ENCODE assay signal across 8 cellular contexts in the genomic region with DNA sequence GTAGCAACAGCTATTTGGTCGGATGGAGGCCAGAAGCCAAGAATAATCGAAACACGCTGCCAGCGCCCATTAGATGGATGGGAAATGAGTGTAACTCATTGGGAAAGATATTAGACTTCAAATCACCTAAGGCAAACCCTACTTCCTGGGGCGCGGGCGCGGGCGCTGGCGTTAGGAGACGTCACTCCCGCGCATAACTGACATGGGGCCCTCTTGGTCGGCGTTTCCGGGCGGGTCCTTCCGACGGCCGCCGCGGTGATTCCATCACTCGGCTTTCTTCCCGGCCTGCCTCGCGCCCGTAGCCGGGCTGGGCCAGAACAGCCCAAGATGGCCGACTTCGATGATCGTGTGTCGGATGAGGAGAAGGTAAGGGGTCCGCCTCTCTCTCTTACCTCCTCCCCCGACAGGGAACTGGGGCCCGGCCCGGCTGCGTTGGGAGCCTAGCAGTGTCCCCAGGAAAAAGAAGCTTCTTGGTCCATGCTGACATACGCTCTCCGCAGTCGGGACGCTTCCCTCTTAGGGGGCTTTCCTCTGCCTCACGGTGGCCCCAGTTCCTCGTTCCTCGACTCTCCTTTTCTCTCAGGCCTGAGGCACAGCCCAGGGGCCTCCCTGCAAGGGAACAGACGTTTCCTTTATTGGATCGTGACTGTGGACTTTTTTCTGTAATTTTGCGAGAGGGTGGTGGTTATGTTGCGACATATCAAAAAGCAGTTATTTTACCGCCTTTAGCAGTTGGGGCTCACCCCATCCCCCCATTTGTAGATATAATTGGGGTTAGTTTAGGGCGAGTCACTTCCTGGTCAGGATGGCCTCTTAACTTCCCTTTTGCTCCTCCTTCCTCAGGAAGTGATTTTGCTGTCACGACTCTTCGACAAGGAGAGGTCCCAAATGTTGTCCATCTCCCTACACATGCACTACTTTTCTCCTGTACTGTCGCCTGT.
A peak's percentile ranks its signal among the peaks of the same experiment; 100 is the strongest.
DNase-seq lines count a peak whose midpoint lies in the region; ATAC-seq and TF ChIP-seq lines count a peak whose summit lies in the region.

A gene (plus strand): TSS at position 315 of the 941 bp plus-strand sequence. CDS start 13 bp downstream, at position 328.

- peaks cover 5% of the 10 kb centered on the region for H3K4me1 ChIP-seq in iPS-20b (ENCODE audit: insufficient read depth, low read length)

- ATAC-seq in GM18873 (IDR thresholded peaks at IDR 0.05; ENCODE audit: low FRiP score, unreplicated experiment) (peak; percentile 78), HG03135 (IDR thresholded peaks at IDR 0.05; ENCODE audit: unreplicated experiment) (peak; percentile 81)

- peak within 1 kb of the TSS; percentile 100 for H3K4me3 ChIP-seq in AG04449 (ENCODE audit: low read depth, low read length)
- peak within 1 kb of the TSS; percentile 97 for H3K4me3 ChIP-seq in iPS-20b (ENCODE audit: low read length)
- peak within 1 kb of the TSS; percentile 74 to 97 (median 90) for H3K4me3 ChIP-seq in skin epidermis

- DNase-seq in AG04449 (ENCODE audit: low read depth, low spot score) = peak; percentile 59
- peak; percentile 87 for DNase-seq in NCI-H2196 treated with DMSO at 0.1 percent for 48 hours (lab: John Stamatoyannopoulos, UW; ENCODE audit: unreplicated experiment)
- peak; percentile 71 to 88 for DNase-seq in T47D (ENCODE audit: low read depth in 1 of 2, low spot score in 1 of 2)

- POLR2A ChIA-PET in AG04449 (lab: Yijun Ruan, JAX) = interaction anchor here (0.6 to 1.4 kb wide), 7 partner anchors 54 to 225 kb away, joined by 3 to 8 read pairs (median 4); a partner anchor contains a TSS

- H3K27me3 ChIP-seq in iPS-20b (ENCODE audit: insufficient read depth, low read length) = no peaks in the 10 kb centered on the region

- H3K27ac ChIP-seq in VCaP (peak within 1 kb of the TSS; percentile 97), iPS-20b (ENCODE audit: low read length) (peak within 1 kb of the TSS; percentile 99), skin epidermis (peak within 1 kb of the TSS; percentile 90 to 100 (median 99))

- H3K36me3 ChIP-seq in iPS-20b (ENCODE audit: insufficient read depth, low read depth, low read length) = peaks cover 12% of the 10 kb centered on the region; the same call in 1 of the 2 replicates

- TF ChIP-seq CTCF in AG04449 (IDR thresholded peaks at IDR 0.05; ENCODE audit: insufficient read depth, low read length, missing control alignments) (no peak), VCaP (conservative IDR thresholded peaks at IDR 0.05) (no peak)

- CTCF ChIA-PET in AG04449 (lab: Yijun Ruan, JAX) = interaction anchor here (1.0 to 12.7 kb wide), 7 partner anchors 8 to 226 kb away, joined by 3 to 228 read pairs (median 5); a partner anchor contains a TSS

- no peaks in the 10 kb centered on the region for H3K9me3 ChIP-seq in iPS-20b (ENCODE audit: insufficient read depth, low read depth, low read length)

- peak within 1 kb of the TSS; percentile 99 for H3K9ac ChIP-seq in iPS-20b (ENCODE audit: low read depth, low read length)

- in situ Hi-C loops in T47D (cut with HindIII; ENCODE audit: low pct_unique_long_range_greater_than_20kb, low sequenced_read_pairs) = no loop called here

Comparison
In these comparisons a context has a peak if more than half of its experiments do, and no peak if none do; other contexts are left out.
1. Peak in every context shown above with its lines: DNase-seq, ATAC-seq, H3K4me3 ChIP-seq and H3K27ac ChIP-seq.